17 cellular contexts compared by ENCODE assay signal in genomic region chr1:21496886-21497285, GRCh38. TPM values are rescaled to one million over a fixed set of nuclear protein-coding genes. Genes with fewer than 3 reads are reported as not detected.
"Had no signal": no experiment of that assay in that cellular context is flagged by ENCODE, and none has a peak within 500 bp of the region (broad histone marks: within the 10 kb centered on the region; RNA-seq: fewer than 3 reads in every experiment).

No MANE protein-coding gene starts in this region.

- H3K4me3 ChIP-seq: gastrocnemius medialis, heart right ventricle, ovary, right atrium auricular region, smooth muscle cell, suprapubic skin, thyroid gland, uterus had no signal

- H3K36me3 ChIP-seq: gastrocnemius medialis, heart right ventricle, ovary, right atrium auricular region, suprapubic skin, thyroid gland, uterus had no signal

- H3K4me1 ChIP-seq: gastrocnemius medialis, right atrium auricular region, suprapubic skin, thyroid gland, uterus had no signal

- DNase-seq: dermis blood vessel endothelial cell; gastrocnemius medialis; heart right ventricle; hypothalamus; kidney glomerular epithelial cell; mammary epithelial cell; natural killer cell; nucleus accumbens; ovary; stimulated activated CD4-positive, alpha-beta T cell treated with anti-CD3 and anti-CD28 coated beads, Interleukin-4, amount 100 ng/mL, for 1 hour; stimulated activated CD8-positive, alpha-beta memory T cell treated with anti-CD3 and anti-CD28 coated beads, Interleukin-4, amount 100 ng/mL, for 48 hours; stimulated activated naive CD8-positive, alpha-beta T cell treated with anti-CD3 and anti-CD28 coated beads, Interleukin-15, Interleukin-2, amounts not matched to agents 100 U/mL and 50 U/mL, for 24 hours; thyroid gland; uterus had no signal

- H3K9me3 ChIP-seq: gastrocnemius medialis, ovary, right atrium auricular region, suprapubic skin, thyroid gland, uterus had no signal

- H3K27me3 ChIP-seq: heart right ventricle, ovary, right atrium auricular region, suprapubic skin, thyroid gland, uterus had no signal

- H3K27ac ChIP-seq: gastrocnemius medialis, heart right ventricle, ovary, right atrium auricular region, suprapubic skin, thyroid gland, uterus had no signal

RNA-seq across cellular contexts. Expression of gene ALPL, which starts 12.3 kb away (rescaled TPM):
- total RNA-seq: mammary epithelial cell had no signal
